In genomic region chr17:9151091-9151490, GRCh38 we compare ENCODE assay signal across 15 cellular contexts.
DNase-seq lines count a peak whose midpoint lies in the region; ATAC-seq and TF ChIP-seq lines count a peak whose summit lies in the region.
"Had no signal": no experiment of that assay in that cellular context is flagged by ENCODE, and none has a peak within 500 bp of the region (broad histone marks: within the 10 kb centered on the region; RNA-seq: fewer than 3 reads in every experiment).

No MANE protein-coding gene starts in this region.

- TF ChIP-seq CTCF in ascending aorta (IDR thresholded peaks at IDR 0.05), result no peak
- TF ChIP-seq CTCF in osteoblast (IDR thresholded peaks at IDR 0.05; ENCODE audit: extremely low read depth, low read depth, low read length), result no peak
- TF ChIP-seq CTCF in GM13976 (IDR thresholded peaks at IDR 0.05; ENCODE audit: borderline replicate concordance, control extremely low read depth, extremely low read depth, insufficient read depth, missing control alignments), result no peak
- no peak for TF ChIP-seq CTCF in BE2C (IDR thresholded peaks at IDR 0.05; ENCODE audit: low read depth, low read length)

- no peak for ATAC-seq in GM19035 (IDR thresholded peaks at IDR 0.05; ENCODE audit: unreplicated experiment)
- ATAC-seq: naive thymus-derived CD4-positive, alpha-beta T cell; stimulated activated naive B cell treated with anti-CD40 and anti-IgM and Interleukin-4, amounts not matched to agents 10 μg/mL and 1 μg/mL and 100 μg/mL, for 72 hours had no signal

- peaks cover 5 to 28% of the 10 kb centered on the region in 2 donors for H3K4me1 ChIP-seq in ascending aorta
- H3K4me1 ChIP-seq in osteoblast (ENCODE audit: insufficient read depth, low read length), result no peaks in the 10 kb centered on the region
- no peaks in the 10 kb centered on the region for H3K4me1 ChIP-seq in BE2C

- no peak overlapping the region for H3K4me3 ChIP-seq in ascending aorta
- no peak overlapping the region for H3K4me3 ChIP-seq in osteoblast (ENCODE audit: insufficient read depth, low read length)
- H3K4me3 ChIP-seq in BE2C (ENCODE audit: low read depth, low read length), result no peak overlapping the region
- H3K4me3 ChIP-seq: heart left ventricle, Peyer's patch had no signal

- DNase-seq in COLO829 (ENCODE audit: low spot score), result peak; percentile 37
- DNase-seq in NCI-H1417 treated with DMSO at 0.1 percent for 48 hours (lab: John Stamatoyannopoulos, UW), result peak; percentile 4
- no peak for DNase-seq in ascending aorta (ENCODE audit: low spot score in 2 of 2)
- peak; percentile 29 for DNase-seq in osteoblast (ENCODE audit: insufficient read length, low spot score, missing footprints)
- no peak for DNase-seq in GM13976 (ENCODE audit: low spot score)
- no peak for DNase-seq in BE2C
- DNase-seq in NCI-H2171 treated with DMSO at 0.1 percent for 48 hours (lab: John Stamatoyannopoulos, UW), result no peak
- DNase-seq: cerebellar nuclear complex; COR-L47; heart left ventricle; naive thymus-derived CD4-positive, alpha-beta T cell; NCI-H2227 treated with DMSO at 0.1 percent for 48 hours; Peyer's patch; stimulated activated naive B cell treated with anti-CD40 and anti-IgM and Interleukin-4, amounts not matched to agents 10 μg/mL and 1 μg/mL and 100 μg/mL, for 72 hours had no signal

- H3K79me2 ChIP-seq in osteoblast (ENCODE audit: insufficient read depth, low read length), result no peaks in the 10 kb centered on the region

- no peaks in the 10 kb centered on the region for H3K9me3 ChIP-seq in ascending aorta
- H3K9me3 ChIP-seq in osteoblast (ENCODE audit: low read depth, low read length), result no peaks in the 10 kb centered on the region
- no peaks in the 10 kb centered on the region for H3K9me3 ChIP-seq in BE2C
- H3K9me3 ChIP-seq: heart left ventricle, Peyer's patch had no signal

- H3K27me3 ChIP-seq in ascending aorta, result no peaks in the 10 kb centered on the region
- H3K27me3 ChIP-seq in osteoblast (ENCODE audit: insufficient read depth, low read length), result no peaks in the 10 kb centered on the region
- no peaks in the 10 kb centered on the region for H3K27me3 ChIP-seq in BE2C
- H3K27me3 ChIP-seq: heart left ventricle, Peyer's patch had no signal

- H3K4me2 ChIP-seq in osteoblast (ENCODE audit: insufficient read depth, low read length), result no peak overlapping the region

- H2AFZ ChIP-seq in osteoblast (ENCODE audit: low read length), result no peak overlapping the region

- no peaks in the 10 kb centered on the region for H3K36me3 ChIP-seq in ascending aorta
- H3K36me3 ChIP-seq in osteoblast (ENCODE audit: insufficient read depth, low read length), result no peaks in the 10 kb centered on the region
- no peaks in the 10 kb centered on the region for H3K36me3 ChIP-seq in BE2C
- H3K36me3 ChIP-seq: heart left ventricle, Peyer's patch had no signal

- H4K20me1 ChIP-seq in osteoblast (ENCODE audit: insufficient read depth, low read length), result no peaks in the 10 kb centered on the region

- peak overlapping the region; percentile 64 to 75 for H3K27ac ChIP-seq in ascending aorta
- no peak overlapping the region for H3K27ac ChIP-seq in osteoblast (ENCODE audit: low read depth, low read length)
- H3K27ac ChIP-seq: heart left ventricle had no signal

- intact Hi-C loops in ascending aorta (cut with DNase I), result loop anchor here (1.0 kb wide), 1 partner anchor 11 kb away; no protein-coding TSS in a partner anchor

- in situ Hi-C loops in GM13976 (cut with MboI; ENCODE audit: low sequenced_read_pairs, unreplicated experiment), result no loop called here

Comparison
In these comparisons a context has a peak if more than half of its experiments do, and no peak if none do; other contexts are left out.
1. DNase-seq: peak in COLO829 (single experiment), NCI-H1417 treated with DMSO at 0.1 percent for 48 hours (single experiment) and osteoblast (single experiment); none in ascending aorta (0 of 2), GM13976 (single experiment), BE2C (single experiment) and NCI-H2171 treated with DMSO at 0.1 percent for 48 hours (single experiment).